ENCODE assay signal across 7 cellular contexts in the genomic region with DNA sequence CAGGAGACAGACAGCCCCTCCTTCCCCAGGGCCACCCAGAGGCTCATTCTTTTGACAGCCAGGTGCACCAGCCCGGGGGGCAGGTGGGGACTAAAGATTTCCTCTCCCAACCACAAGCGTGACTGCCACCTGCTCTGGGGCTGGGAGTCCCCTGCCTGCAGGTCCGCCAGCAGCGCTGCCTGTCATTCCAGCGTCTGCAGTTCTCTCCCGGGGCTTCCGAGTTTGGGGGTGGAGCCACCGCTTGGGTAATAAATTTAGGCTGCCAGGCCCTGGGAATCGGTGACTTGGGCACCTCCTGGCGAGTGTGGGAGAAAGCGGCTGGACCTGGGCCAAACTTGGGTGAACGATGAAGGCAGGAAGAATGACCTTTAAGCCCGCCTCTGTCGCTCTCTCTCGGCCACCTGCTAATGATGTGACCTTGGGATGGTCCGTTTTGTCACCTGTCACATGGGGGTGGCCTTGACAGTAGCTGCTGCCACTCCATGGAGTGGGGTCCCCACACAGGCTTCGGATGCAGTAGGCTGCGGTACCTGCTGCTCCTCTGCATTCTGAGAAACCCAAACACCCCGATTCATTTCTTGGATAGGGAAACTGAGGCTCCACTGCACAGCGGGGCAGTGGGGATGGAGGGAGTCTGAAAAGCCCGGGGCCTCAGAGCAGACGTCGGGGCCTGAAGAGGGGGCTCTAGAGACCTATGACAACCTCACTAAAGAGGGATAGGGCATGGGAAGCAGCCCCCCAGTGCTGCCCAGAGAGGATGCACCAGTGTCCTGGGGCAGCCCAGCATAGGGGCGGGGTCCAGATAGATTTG. TPM values are rescaled to one million over a fixed set of nuclear protein-coding genes. Genes with fewer than 3 reads are reported as not detected.
A peak's percentile ranks its signal among the peaks of the same experiment; 100 is the strongest.
DNase-seq lines count a peak whose midpoint lies in the region; ATAC-seq, FAIRE-seq and TF ChIP-seq lines count a peak whose summit lies in the region.

No MANE protein-coding gene starts in this region.

- TF ChIP-seq RAD21 in H1 (IDR thresholded peaks at IDR 0.05 in 1 of 2, conservative IDR thresholded peaks at IDR 0.05 in 1 of 2; ENCODE audit: low read depth in 2 of 2, low read length in 2 of 2) = peak in 1 of 2 experiments; percentile 36; a peak in 1 of 4 replicates

- H2BK20ac ChIP-seq in H1 (ENCODE audit: low read length) = no peak overlapping the region

- no peak overlapping the region for H3K18ac ChIP-seq in H1 (ENCODE audit: extremely low read depth, low read length)

- TF ChIP-seq CTCF in H1 (IDR thresholded peaks at IDR 0.05; ENCODE audit: control extremely low read depth in 1 of 3, insufficient read depth in 1 of 3, low read depth in 1 of 3, low read length in 3 of 3) = peak; percentile 11 to 39 (median 19)

- peak overlapping the region; percentile 97; the same call in 1 of the 2 replicates for H2BK15ac ChIP-seq in H1 (ENCODE audit: low read length)

- H4K20me1 ChIP-seq in H1 (replicated peaks in 1 of 2; ENCODE audit: control insufficient read depth in 1 of 2, insufficient read depth in 2 of 2, low read length in 2 of 2) = peaks cover 0 to 2% of the 10 kb centered on the region in 2 experiments

- DNase-seq in NCI-H1092 (lab: John Stamatoyannopoulos, UW) (peak; percentile 79), H1 (ENCODE audit: low read depth in 1 of 2, low spot score in 2 of 2) (peak in 1 of 2 experiments; percentile 74)
- DNase-seq in naive thymus-derived CD8-positive, alpha-beta T cell = peak in 7 of 10 donors; percentile 33 to 60 (median 42)

- H4K5ac ChIP-seq in H1 (ENCODE audit: insufficient read length, low read depth, low read length) = no peak overlapping the region

- no peaks in the 10 kb centered on the region for H3K27me3 Mint-ChIP-seq in naive thymus-derived CD8-positive, alpha-beta T cell

- peaks cover 3% of the 10 kb centered on the region; the same call in 1 of the 2 replicates for H3K4me1 ChIP-seq in ES-I3 (ENCODE audit: insufficient read depth, low read length)
- H3K4me1 ChIP-seq in H1 (replicated peaks in 1 of 4; ENCODE audit: control insufficient read depth in 3 of 4, insufficient read depth in 4 of 4, low read length in 3 of 4) = peaks cover 0 to 8% (median 6%) of the 10 kb centered on the region in 4 experiments; a peak in 6 of 7 replicates

- FAIRE-seq in H1 (lab: Jason Lieb, UNC) = no peak

- TF ChIP-seq EP300 in H1 (IDR thresholded peaks at IDR 0.05; ENCODE audit: borderline replicate concordance in 1 of 2, low read depth in 2 of 2, low read length in 2 of 2) = no peak

- H2BK120ac ChIP-seq in H1 (replicated peaks; ENCODE audit: low read depth, low read length) = no peak overlapping the region

- TF ChIP-seq POLR2A in H1 (IDR thresholded peaks at IDR 0.05; ENCODE audit: control extremely low read depth in 1 of 2, low read depth in 2 of 2, low read length in 2 of 2) = no peak

- no peaks in the 10 kb centered on the region for H3K9me3 Mint-ChIP-seq in naive thymus-derived CD8-positive, alpha-beta T cell

- H3K9ac ChIP-seq in ES-I3 (ENCODE audit: low read depth, low read length) (peak overlapping the region; percentile 82; the same call in 1 of the 2 replicates), H1 (replicated peaks in 1 of 4; ENCODE audit: extremely low read depth in 1 of 4, low read depth in 3 of 4, low read length in 3 of 4) (no peak overlapping the region)

- H3K36me3 ChIP-seq in ES-I3 (ENCODE audit: insufficient read depth, low read length) (no peaks in the 10 kb centered on the region), H1 (ENCODE audit: control insufficient read depth in 2 of 4, insufficient read depth in 4 of 4, low read length in 3 of 4) (no peaks in the 10 kb centered on the region)

- H3K79me2 ChIP-seq in H1 (ENCODE audit: control insufficient read depth in 1 of 2, insufficient read depth in 2 of 2, low read length in 2 of 2) = no peaks in the 10 kb centered on the region

- ATAC-seq in SK-N-SH treated with all-trans-retinoic acid at 6 μM for 48 hours (peak; percentile 28), GM19328 (IDR thresholded peaks at IDR 0.05; ENCODE audit: unreplicated experiment) (no peak), HG02970 (IDR thresholded peaks at IDR 0.05; ENCODE audit: low FRiP score, unreplicated experiment) (no peak)
- peak in 1 of 2 donors; percentile 7 for ATAC-seq in naive thymus-derived CD8-positive, alpha-beta T cell

- no peak overlapping the region for H3K4ac ChIP-seq in H1 (replicated peaks; ENCODE audit: insufficient read length, low read depth, low read length)

- H3K56ac ChIP-seq in H1 (replicated peaks; ENCODE audit: insufficient read length, low read depth, low read length) = no peak overlapping the region

- peaks cover 12% of the 10 kb centered on the region; the same call in 1 of the 2 replicates for H3K23me2 ChIP-seq in H1 (ENCODE audit: low read depth, low read length)

- peak overlapping the region in 2 of 4 experiments; percentile 72 to 74; a peak in 2 of 8 replicates for H3K4me3 ChIP-seq in H1 (ENCODE audit: extremely low read depth in 1 of 4, insufficient read depth in 2 of 4, low read depth in 3 of 4, low read length in 4 of 4)

- H2BK12ac ChIP-seq in H1 (ENCODE audit: low read depth, low read length) = 0 out of 2 replicates have a peak overlapping the region, but pooled peaks have one; percentile 55

- 48% methylated on average over 24 of the region's 24 CpGs; no CpG with 5 or more reads in 1 of the 2 experiments for WGBS in H1 (ENCODE audit: extremely low coverage in 1 of 2, insufficient coverage in 1 of 2, insufficient read length in 1 of 2, insufficient replicate concordance in 2 of 2, low coverage in 1 of 2, low lambda C conversion rate in 2 of 2, missing lambda C conversion rate in 1 of 2), 2 experiments

- CTCF ChIA-PET in H1 (lab: Charles Lee; ENCODE audit: partially characterized antibody) = interaction anchor here (0.8 to 7.8 kb wide), 8 partner anchors 12 to 195 kb away, joined by 3 to 58 read pairs (median 6); a partner anchor contains a TSS

- peak overlapping the region; percentile 71 to 98 (median 90) for H3K4me3 Mint-ChIP-seq in naive thymus-derived CD8-positive, alpha-beta T cell

- peak overlapping the region; percentile 73 to 99 (median 94) for H3K27ac Mint-ChIP-seq in naive thymus-derived CD8-positive, alpha-beta T cell

- POLR2A ChIA-PET in H1 (lab: Charles Lee; ENCODE audit: partially characterized antibody) = interaction anchor here (1.2 to 5.9 kb wide), 10 partner anchors 16 to 135 kb away, joined by 4 to 43 read pairs (median 9); a partner anchor contains a TSS
- POLR2A ChIA-PET in naive thymus-derived CD8-positive, alpha-beta T cell (lab: Charles Lee) = interaction anchor here (0.6 to 3.2 kb wide), 9 partner anchors 20 to 196 kb away, joined by 3 to 71 read pairs (median 8); a partner anchor contains a TSS

- peak overlapping the region; percentile 67 to 99; a peak in 3 of 4 replicates for H3K4me2 ChIP-seq in H1 (ENCODE audit: insufficient read depth in 1 of 2, low read depth in 2 of 2, low read length in 2 of 2)

- no peak overlapping the region for H2AFZ ChIP-seq in H1 (ENCODE audit: low read length)

- H2BK5ac ChIP-seq in H1 (ENCODE audit: low read depth, low read length) = no peak overlapping the region

- H3K4me1 Mint-ChIP-seq in naive thymus-derived CD8-positive, alpha-beta T cell = peaks cover 10 to 22% (median 19%) of the 10 kb centered on the region in 4 donors

- H2AK5ac ChIP-seq in H1 (ENCODE audit: low read depth, low read length) = no peak overlapping the region

- H3K27ac ChIP-seq in H1 (ENCODE audit: low read depth, low read length) = no peak overlapping the region

- H3K23ac ChIP-seq in H1 (ENCODE audit: insufficient read length) = no peak overlapping the region

- no peaks in the 10 kb centered on the region for H3K36me3 Mint-ChIP-seq in naive thymus-derived CD8-positive, alpha-beta T cell

- no peak overlapping the region for H3K14ac ChIP-seq in H1 (ENCODE audit: insufficient read length)

- H3K79me1 ChIP-seq in H1 (ENCODE audit: low read depth, low read length) = no peaks in the 10 kb centered on the region

- H4K91ac ChIP-seq in H1 (replicated peaks; ENCODE audit: insufficient read length, low read length) = no peak overlapping the region

- H3K9me3 ChIP-seq in ES-I3 (ENCODE audit: control insufficient read depth, insufficient read depth, low read length) (no peaks in the 10 kb centered on the region), H1 (ENCODE audit: insufficient read depth in 2 of 2, low read depth in 1 of 2, low read length in 1 of 2) (no peaks in the 10 kb centered on the region)

- H3K27me3 ChIP-seq in H1 (replicated peaks in 1 of 4; ENCODE audit: control insufficient read depth in 3 of 4, extremely low read depth in 1 of 4, insufficient read depth in 3 of 4, low read length in 3 of 4) = no peaks in the 10 kb centered on the region; a peak in 1 of 7 replicates

- H4K8ac ChIP-seq in H1 (ENCODE audit: extremely low read depth, insufficient read depth, low read length) = no peak overlapping the region

RNA-seq across cellular contexts. Expression of a gene that starts 12.8 kb away (rescaled TPM):
- not detected in 2 replicates for total RNA-seq in H1 (2021; fragmentation: NEBNext Ultra II Directional; extraction: Animal tissue kit (Norgen Biotek cat#: 25700))
- polyA plus RNA-seq in H1 (2011; rRNA removed) = not detected in 2 replicates
- not detected for polyA plus RNA-seq in H1 (2011; cell fraction: cytosol; rRNA removed)
- not detected for polyA plus RNA-seq in H1 (2011; cell fraction: nucleus; rRNA removed)
- 0.08 TPM in 1 of 4 replicates, not detected in the others for polyA plus RNA-seq in H1 (2012, experiment 1 of 2)
- not detected for polyA plus RNA-seq in H1 (2012, experiment 2 of 2)
- polyA plus RNA-seq in H1 (2013, experiment 1 of 2) = 0.02 TPM
- polyA plus RNA-seq in H1 (2013, experiment 2 of 2) = not detected
- polyA minus RNA-seq in H1 (2011; rRNA and poly(A)+ RNA removed) = not detected in 2 replicates
- polyA minus RNA-seq in H1 (2011; cell fraction: cytosol; rRNA and poly(A)+ RNA removed) = not detected
- not detected for polyA minus RNA-seq in H1 (2011; cell fraction: nucleus; rRNA and poly(A)+ RNA removed)
- total RNA-seq in naive thymus-derived CD8-positive, alpha-beta T cell = not detected
- polyA plus RNA-seq in naive thymus-derived CD8-positive, alpha-beta T cell = not detected

RNA-seq across cellular contexts. Expression of a gene that starts 21.9 kb away (rescaled TPM):
- 4.6 and 5.3 TPM in 2 replicates for total RNA-seq in H1 (2021; fragmentation: NEBNext Ultra II Directional; extraction: Animal tissue kit (Norgen Biotek cat#: 25700))
- polyA plus RNA-seq in H1 (2011; rRNA removed) = 3.9 and 5.9 TPM in 2 replicates
- polyA plus RNA-seq in H1 (2011; cell fraction: cytosol; rRNA removed) = 4.0 TPM
- polyA plus RNA-seq in H1 (2011; cell fraction: nucleus; rRNA removed) = 5.5 TPM
- 1.2 to 4.4 TPM (median 4.2 TPM) in 4 replicates for polyA plus RNA-seq in H1 (2012, experiment 1 of 2)
- 2.0 TPM for polyA plus RNA-seq in H1 (2012, experiment 2 of 2)
- polyA plus RNA-seq in H1 (2013, experiment 1 of 2) = 3.0 TPM
- 3.9 TPM for polyA plus RNA-seq in H1 (2013, experiment 2 of 2)
- polyA minus RNA-seq in H1 (2011; rRNA and poly(A)+ RNA removed) = 1.5 and 1.6 TPM in 2 replicates
- 4.6 TPM for polyA minus RNA-seq in H1 (2011; cell fraction: cytosol; rRNA and poly(A)+ RNA removed)
- polyA minus RNA-seq in H1 (2011; cell fraction: nucleus; rRNA and poly(A)+ RNA removed) = 5.3 TPM
- under 1 TPM; 0.82 to 0.88 TPM for total RNA-seq in naive thymus-derived CD8-positive, alpha-beta T cell
- under 1 TPM; 0.19 to 0.88 (median 0.81) TPM for polyA plus RNA-seq in naive thymus-derived CD8-positive, alpha-beta T cell

RNA-seq across cellular contexts. Expression of a gene that starts 24.5 kb away (rescaled TPM):
- total RNA-seq in H1 (2021; fragmentation: NEBNext Ultra II Directional; extraction: Animal tissue kit (Norgen Biotek cat#: 25700)) = 0.40 and 0.63 TPM in 2 replicates
- polyA plus RNA-seq in H1 (2011; rRNA removed) = 0.15 and 0.41 TPM in 2 replicates
- 0.23 TPM for polyA plus RNA-seq in H1 (2011; cell fraction: cytosol; rRNA removed)
- 0.17 TPM for polyA plus RNA-seq in H1 (2011; cell fraction: nucleus; rRNA removed)
- 0.12 to 0.35 TPM (median 0.15 TPM) in 4 replicates for polyA plus RNA-seq in H1 (2012, experiment 1 of 2)
- polyA plus RNA-seq in H1 (2012, experiment 2 of 2) = 0.13 TPM
- polyA plus RNA-seq in H1 (2013, experiment 1 of 2) = 0.51 TPM
- 0.42 TPM for polyA plus RNA-seq in H1 (2013, experiment 2 of 2)
- 0.49 TPM in 1 of 2 replicates, not detected in the other for polyA minus RNA-seq in H1 (2011; rRNA and poly(A)+ RNA removed)
- polyA minus RNA-seq in H1 (2011; cell fraction: cytosol; rRNA and poly(A)+ RNA removed) = not detected
- polyA minus RNA-seq in H1 (2011; cell fraction: nucleus; rRNA and poly(A)+ RNA removed) = not detected
- under 1 TPM in 1 of 2 experiments, not detected in 1; 0.16 TPM for total RNA-seq in naive thymus-derived CD8-positive, alpha-beta T cell
- polyA plus RNA-seq in naive thymus-derived CD8-positive, alpha-beta T cell = not detected

RNA-seq across cellular contexts. Expression of a gene that starts 35.8 kb away (rescaled TPM):
- total RNA-seq in H1 (2021; fragmentation: NEBNext Ultra II Directional; extraction: Animal tissue kit (Norgen Biotek cat#: 25700)) = 39.1 and 39.4 TPM in 2 replicates
- polyA plus RNA-seq in H1 (2011; rRNA removed) = 37.6 and 45.8 TPM in 2 replicates
- 42.4 TPM for polyA plus RNA-seq in H1 (2011; cell fraction: cytosol; rRNA removed)
- 92.4 TPM for polyA plus RNA-seq in H1 (2011; cell fraction: nucleus; rRNA removed)
- polyA plus RNA-seq in H1 (2012, experiment 1 of 2) = 35.1 to 50.2 TPM (median 40.6 TPM) in 4 replicates
- polyA plus RNA-seq in H1 (2012, experiment 2 of 2) = 36.3 TPM
- 22.4 TPM for polyA plus RNA-seq in H1 (2013, experiment 1 of 2)
- polyA plus RNA-seq in H1 (2013, experiment 2 of 2) = 21.2 TPM
- 15.4 and 18.5 TPM in 2 replicates for polyA minus RNA-seq in H1 (2011; rRNA and poly(A)+ RNA removed)
- 51.6 TPM for polyA minus RNA-seq in H1 (2011; cell fraction: cytosol; rRNA and poly(A)+ RNA removed)
- polyA minus RNA-seq in H1 (2011; cell fraction: nucleus; rRNA and poly(A)+ RNA removed) = 35.5 TPM
- 100 to 1,000 TPM; 113 to 116 TPM for total RNA-seq in naive thymus-derived CD8-positive, alpha-beta T cell
- 10 to 100 TPM; 26.3 to 43.2 (median 41.1) TPM for polyA plus RNA-seq in naive thymus-derived CD8-positive, alpha-beta T cell

RNA-seq across cellular contexts. Expression of a gene that starts 42.2 kb away (rescaled TPM):
- 2.1 and 3.7 TPM in 2 replicates for total RNA-seq in H1 (2021; fragmentation: NEBNext Ultra II Directional; extraction: Animal tissue kit (Norgen Biotek cat#: 25700))
- polyA plus RNA-seq in H1 (2011; rRNA removed) = 1.9 and 4.1 TPM in 2 replicates
- polyA plus RNA-seq in H1 (2011; cell fraction: cytosol; rRNA removed) = 2.2 TPM
- 15.4 TPM for polyA plus RNA-seq in H1 (2011; cell fraction: nucleus; rRNA removed)
- 1.6 to 3.3 TPM (median 3.0 TPM) in 4 replicates for polyA plus RNA-seq in H1 (2012, experiment 1 of 2)
- 1.4 TPM for polyA plus RNA-seq in H1 (2012, experiment 2 of 2)
- 5.0 TPM for polyA plus RNA-seq in H1 (2013, experiment 1 of 2)
- 4.0 TPM for polyA plus RNA-seq in H1 (2013, experiment 2 of 2)
- 0.19 TPM in 1 of 2 replicates, not detected in the other for polyA minus RNA-seq in H1 (2011; rRNA and poly(A)+ RNA removed)
- polyA minus RNA-seq in H1 (2011; cell fraction: cytosol; rRNA and poly(A)+ RNA removed) = 1.1 TPM
- polyA minus RNA-seq in H1 (2011; cell fraction: nucleus; rRNA and poly(A)+ RNA removed) = 4.5 TPM
- 1 to 10 TPM; 8.9 to 10.0 TPM for total RNA-seq in naive thymus-derived CD8-positive, alpha-beta T cell
- not detected for polyA plus RNA-seq in naive thymus-derived CD8-positive, alpha-beta T cell
